In the genomic region with DNA sequence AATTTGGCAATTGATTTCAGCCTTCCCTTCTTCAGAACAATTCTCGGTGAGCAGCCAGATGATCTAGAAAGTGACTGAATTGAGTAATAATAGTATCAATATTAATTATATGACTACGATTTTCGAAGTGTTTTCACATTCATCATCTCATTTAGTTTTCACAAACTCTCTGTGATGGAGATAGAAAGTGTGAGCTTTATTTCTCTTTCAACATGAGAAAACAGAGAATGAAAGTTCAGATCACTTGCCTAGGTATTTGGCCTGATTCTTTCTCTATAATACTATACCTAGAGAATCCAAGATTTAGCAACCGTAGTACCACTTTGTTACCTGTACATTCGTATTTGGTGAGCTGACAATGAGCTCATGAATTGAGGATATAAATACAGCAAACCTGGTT, we compare ENCODE assay signal across 24 cellular contexts.
DNase-seq lines count a peak whose midpoint lies in the region; ATAC-seq, FAIRE-seq and TF ChIP-seq lines count a peak whose summit lies in the region.
"Had no signal": no experiment of that assay in that cellular context is flagged by ENCODE, and none has a peak within 500 bp of the region (broad histone marks: within the 10 kb centered on the region; RNA-seq: fewer than 3 reads in every experiment).

No MANE protein-coding gene starts in this region.

- H2AFZ ChIP-seq in SK-N-SH (ENCODE audit: low read depth) (peak overlapping the region; percentile 60; the same call in 1 of the 2 replicates), ACC112 (ENCODE audit: low read length, unreplicated experiment) (peak overlapping the region; percentile 71), GM12878 (ENCODE audit: control insufficient read depth, low read depth, low read length) (no peak overlapping the region)

- WGBS in SK-N-SH (ENCODE audit: low lambda C conversion rate): 23% methylated on average over 5 of the region's 5 CpGs
- 26% methylated on average over 5 of the region's 5 CpGs for WGBS in GM12878 (ENCODE audit: insufficient coverage, insufficient replicate concordance, low lambda C conversion rate, missing lambda C conversion rate)

- H3K36me3 Mint-ChIP-seq in glutamatergic neuron (ENCODE audit: unreplicated experiment): no peaks in the 10 kb centered on the region
- H3K36me3 Mint-ChIP-seq: CD14-positive monocyte; CD8-positive, alpha-beta memory T cell had no signal

- H3K36me3 ChIP-seq in SK-N-SH (replicated peaks in 1 of 2; ENCODE audit: control insufficient read depth in 1 of 2, insufficient read depth in 2 of 2, low read length in 1 of 2) (no peaks in the 10 kb centered on the region), ACC112 (ENCODE audit: insufficient read depth, low read length) (no peaks in the 10 kb centered on the region), GM12878 (ENCODE audit: control insufficient read depth in 2 of 2, insufficient read depth in 2 of 2, low read length in 1 of 2) (no peaks in the 10 kb centered on the region), uterus (no peaks in the 10 kb centered on the region)
- H3K36me3 ChIP-seq: BE2C; BLaER1 treated with 17β-estradiol and CSF1 and Interleukin-3, amounts not matched to agents 10 nM and 100 nM; HAP-1 had no signal

- H3K79me2 ChIP-seq in SK-N-SH (ENCODE audit: insufficient read depth) (no peaks in the 10 kb centered on the region), ACC112 (ENCODE audit: control insufficient read depth, insufficient read depth, low read length, unreplicated experiment) (no peaks in the 10 kb centered on the region), GM12878 (ENCODE audit: control insufficient read depth, insufficient read depth, low read length) (no peaks in the 10 kb centered on the region)

- TF ChIP-seq EP300 in SK-N-SH (IDR thresholded peaks at IDR 0.05; ENCODE audit: borderline replicate concordance in 1 of 2, low read depth in 1 of 2, low read length in 1 of 2) (no peak), GM12878 (IDR thresholded peaks at IDR 0.05; ENCODE audit: borderline replicate concordance in 1 of 2, control insufficient read depth in 1 of 2, low read depth in 2 of 2, low read length in 2 of 2) (no peak)

- no peak for TF ChIP-seq POLR2A in GM12878 (IDR thresholded peaks at IDR 0.05; ENCODE audit: low read depth, low read length)
- no peak for TF ChIP-seq POLR2A in uterus (IDR thresholded peaks at IDR 0.05)

- CTCF ChIA-PET in SK-N-SH (lab: Yijun Ruan, JAX) (interaction anchor here (1.0 kb wide), 1 partner anchor 17 kb away, joined by 4 read pairs; no protein-coding TSS in a partner anchor), GM12878 (lab: Yijun Ruan, JAX) (interaction anchor here (0.5 to 1.5 kb wide), 5 partner anchors 15 to 255 kb away, joined by 3 to 4 read pairs (median 3); no protein-coding TSS in a partner anchor)

- H4K20me1 ChIP-seq in SK-N-SH (ENCODE audit: insufficient read depth) (no peaks in the 10 kb centered on the region), GM12878 (ENCODE audit: control insufficient read depth, insufficient read depth) (no peaks in the 10 kb centered on the region)
- H4K20me1 ChIP-seq: BLaER1 treated with 17β-estradiol and CSF1 and Interleukin-3, amounts not matched to agents 10 nM and 100 nM had no signal

- intact Hi-C loops in GM12878 (cut with micrococcal nuclease; ENCODE audit: unreplicated experiment) (no loop called here), uterus (cut with DNase I; ENCODE audit: low total_unique reads) (no loop called here)

- TF ChIP-seq CTCF in SK-N-SH (IDR thresholded peaks at IDR 0.05): no peak
- no peak for TF ChIP-seq CTCF in GM12878 (IDR thresholded peaks at IDR 0.05 in 2 of 3, conservative IDR thresholded peaks at IDR 0.05 in 1 of 3; ENCODE audit: control insufficient read depth in 2 of 3, extremely low read depth in 1 of 3, insufficient read depth in 1 of 3, low read depth in 3 of 3, low read length in 3 of 3)
- no peak for TF ChIP-seq CTCF in uterus (IDR thresholded peaks at IDR 0.05)
- no peak for TF ChIP-seq CTCF in glutamatergic neuron (IDR thresholded peaks at IDR 0.05; ENCODE audit: partially characterized antibody, unreplicated experiment)

- no peak overlapping the region for H3K9ac ChIP-seq in SK-N-SH
- no peak overlapping the region for H3K9ac ChIP-seq in GM12878 (ENCODE audit: control insufficient read depth, insufficient read depth, low read length)
- H3K9ac ChIP-seq: BLaER1 treated with 17β-estradiol and CSF1 and Interleukin-3, amounts not matched to agents 10 nM and 100 nM had no signal

- BruUV-seq in GM12878 (replicated peaks; lab: Mats Ljungman, UMichigan): no TSS peak

- in situ Hi-C loops in GM12878 (cut with MboI): no loop called here

- no peak overlapping the region for H3K4me3 Mint-ChIP-seq in glutamatergic neuron (ENCODE audit: unreplicated experiment)
- H3K4me3 Mint-ChIP-seq: CD14-positive monocyte; CD4-positive, alpha-beta T cell; CD8-positive, alpha-beta memory T cell; GM23338; HFFc6 had no signal

- H3K9me2 ChIP-seq in SK-N-SH: no peaks in the 10 kb centered on the region

- RAD21 ChIA-PET in GM12878 (lab: Charles Lee; ENCODE audit: unreplicated experiment): no interaction called here

- H3K27me3 ChIP-seq in SK-N-SH (ENCODE audit: insufficient read depth) (no peaks in the 10 kb centered on the region), ACC112 (ENCODE audit: insufficient read depth, low read length) (no peaks in the 10 kb centered on the region), GM12878 (replicated peaks in 1 of 2; ENCODE audit: control insufficient read depth in 2 of 2, insufficient read depth in 2 of 2, low read length in 1 of 2) (no peaks in the 10 kb centered on the region), uterus (no peaks in the 10 kb centered on the region)
- H3K27me3 ChIP-seq: BE2C; BLaER1 treated with 17β-estradiol and CSF1 and Interleukin-3, amounts not matched to agents 10 nM and 100 nM had no signal

- H3K4me1 Mint-ChIP-seq in glutamatergic neuron (ENCODE audit: low read depth, unreplicated experiment): no peaks in the 10 kb centered on the region
- H3K4me1 Mint-ChIP-seq: CD14-positive monocyte; CD8-positive, alpha-beta memory T cell had no signal

- H3K9me3 ChIP-seq in SK-N-SH: no peaks in the 10 kb centered on the region
- no peaks in the 10 kb centered on the region for H3K9me3 ChIP-seq in GM12878 (replicated peaks; ENCODE audit: control insufficient read depth, insufficient read depth, low read length)
- H3K9me3 ChIP-seq in uterus: no peaks in the 10 kb centered on the region
- H3K9me3 ChIP-seq: BE2C; BLaER1 treated with 17β-estradiol and CSF1 and Interleukin-3, amounts not matched to agents 10 nM and 100 nM; HAP-1 had no signal

- H3K27ac Mint-ChIP-seq in glutamatergic neuron (ENCODE audit: unreplicated experiment): no peak overlapping the region
- H3K27ac Mint-ChIP-seq: CD14-positive monocyte; CD4-positive, alpha-beta T cell; CD8-positive, alpha-beta memory T cell; GM23338; HFFc6 had no signal

- FAIRE-seq in GM12878 (lab: Jason Lieb, UNC): no peak
- FAIRE-seq: A204.1, D721Med had no signal

- no peaks in the 10 kb centered on the region for H3K9me3 Mint-ChIP-seq in glutamatergic neuron (ENCODE audit: unreplicated experiment)
- H3K9me3 Mint-ChIP-seq: CD4-positive, alpha-beta T cell; GM23338; HFFc6 had no signal

- DNase-seq in SK-N-SH (no peak), GM12878 (ENCODE audit: low read depth, low spot score) (no peak), uterus (no peak), glutamatergic neuron (no peak)
- DNase-seq: ACHN; AML-193; BE2C; CD4-positive, alpha-beta T cell; CD8-positive, alpha-beta memory T cell; DMS 273 treated with DMSO at 0.1 percent for 48 hours; DMS79; EL; GDM1; HFFc6 had no signal

- H3K4me3 ChIP-seq in SK-N-SH (ENCODE audit: low read depth in 2 of 2, low read length in 1 of 2) (no peak overlapping the region), ACC112 (ENCODE audit: low read depth, low read length) (peak overlapping the region; percentile 0; the same call in 1 of the 2 replicates), GM12878 (no peak overlapping the region), uterus (no peak overlapping the region)
- H3K4me3 ChIP-seq: BLaER1 treated with 17β-estradiol and CSF1 and Interleukin-3, amounts not matched to agents 10 nM and 100 nM; GM23338; HAP-1 had no signal

- TF ChIP-seq RAD21 in SK-N-SH (IDR thresholded peaks at IDR 0.05; ENCODE audit: low read length) (no peak), GM12878 (IDR thresholded peaks at IDR 0.05; ENCODE audit: insufficient read depth, low read depth, low read length) (no peak)

- H3F3A ChIP-seq in SK-N-SH (replicated peaks; ENCODE audit: insufficient read depth): no peaks in the 10 kb centered on the region

- POLR2A ChIA-PET in SK-N-SH (lab: Yijun Ruan, JAX): no interaction called here
- POLR2A ChIA-PET in GM12878 (lab: Charles Lee): no interaction called here

- no peak overlapping the region; the same call in 1 of the 2 replicates for H3K4me2 ChIP-seq in SK-N-SH
- no peak overlapping the region for H3K4me2 ChIP-seq in GM12878 (ENCODE audit: control insufficient read depth, insufficient read depth)
- H3K4me2 ChIP-seq: BLaER1 treated with 17β-estradiol and CSF1 and Interleukin-3, amounts not matched to agents 10 nM and 100 nM; GM23338 had no signal

- H3K27ac ChIP-seq in SK-N-SH (ENCODE audit: low read depth in 2 of 2, low read length in 1 of 2) (peak overlapping the region in 1 of 2 experiments; percentile 13; a peak in 1 of 4 replicates), ACC112 (ENCODE audit: low read depth, low read length) (no peak overlapping the region), GM12878 (ENCODE audit: control insufficient read depth, insufficient read depth) (no peak overlapping the region), uterus (peak overlapping the region; percentile 39 to 73)
- H3K27ac ChIP-seq: 22Rv1; BLaER1 treated with 17β-estradiol and CSF1 and Interleukin-3, amounts not matched to agents 10 nM and 100 nM had no signal

- SMC1A ChIA-PET in GM12878 (lab: Charles Lee; ENCODE audit: uncharacterized antibody, unreplicated experiment): interaction anchor here (1.0 to 3.5 kb wide), 7 partner anchors 20 to 177 kb away, joined by 3 to 15 read pairs (median 3); no protein-coding TSS in a partner anchor

- H3K4me1 ChIP-seq in SK-N-SH (ENCODE audit: control insufficient read depth in 1 of 2, insufficient read depth in 2 of 2, low read depth in 1 of 2, low read length in 1 of 2) (no peaks in the 10 kb centered on the region), ACC112 (ENCODE audit: control insufficient read depth, insufficient read depth, low read length, unreplicated experiment) (peaks cover 12% of the 10 kb centered on the region), GM12878 (ENCODE audit: control insufficient read depth, insufficient read depth, low read length) (no peaks in the 10 kb centered on the region), uterus (no peaks in the 10 kb centered on the region)
- H3K4me1 ChIP-seq: BE2C; BLaER1 treated with 17β-estradiol and CSF1 and Interleukin-3, amounts not matched to agents 10 nM and 100 nM; HAP-1 had no signal

- no peaks in the 10 kb centered on the region for H3K27me3 Mint-ChIP-seq in glutamatergic neuron (ENCODE audit: unreplicated experiment)
- H3K27me3 Mint-ChIP-seq: CD4-positive, alpha-beta T cell had no signal

- ATAC-seq in SK-N-SH treated with all-trans-retinoic acid at 6 μM for 48 hours (no peak), GM12878 (peak; percentile 78), GM18519 (IDR thresholded peaks at IDR 0.05; ENCODE audit: low FRiP score, unreplicated experiment) (no peak)
- ATAC-seq: GM23338 had no signal

TF ChIP-seq in GM12878, 131 proteins besides CTCF, POLR2A, EP300 and RAD21:
- peak; percentile 60 for TF ChIP-seq JUNB (IDR thresholded peaks at IDR 0.05)
- TF ChIP-seq SRF (IDR thresholded peaks at IDR 0.05; ENCODE audit: low read depth in 2 of 2, low read length in 2 of 2): no peak

Comparison
In these comparisons a context has a peak if more than half of its experiments do, and no peak if none do; other contexts are left out.
1. H3K27ac ChIP-seq: peak in uterus (2 of 2); none in ACC112 (single experiment) and GM12878 (single experiment).